ENCODE assay signal across 21 cellular contexts in the genomic region with DNA sequence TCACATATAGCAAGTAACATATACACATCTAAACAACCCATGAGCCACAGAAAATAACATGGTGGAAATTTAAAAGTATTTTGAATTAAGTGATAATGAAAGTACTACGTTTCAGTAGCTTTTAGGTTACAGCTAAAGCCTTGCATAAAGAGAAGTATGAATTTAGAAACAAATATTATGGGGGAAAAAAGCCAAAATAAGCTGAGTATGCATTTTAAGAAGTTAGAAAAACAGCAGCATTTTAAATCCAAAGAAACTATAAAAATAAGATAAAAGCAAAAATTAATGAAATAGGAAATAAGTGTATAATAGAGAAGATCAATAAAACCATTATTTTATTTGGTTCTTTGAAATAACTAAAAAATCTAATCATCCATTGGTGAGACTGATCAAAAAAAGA.
"Had no signal": no experiment of that assay in that cellular context is flagged by ENCODE, and none has a peak within 500 bp of the region (broad histone marks: within the 10 kb centered on the region; RNA-seq: fewer than 3 reads in every experiment).

No MANE protein-coding gene starts in this region.

- ATAC-seq: foreskin keratinocyte, gastroesophageal sphincter, heart left ventricle, left colon, left lobe of liver, lower lobe of right lung, mucosa of descending colon had no signal

- DNase-seq: dermis blood vessel endothelial cell; dorsolateral prefrontal cortex; effector CD4-positive, alpha-beta T cell; effector memory CD4-positive, alpha-beta T cell; foreskin keratinocyte; heart left ventricle; hypothalamus; islet precursor cell; kidney; kidney glomerular epithelial cell; left colon; left ventricle myocardium inferior; lower lobe of right lung; mesenchymal stem cell; mucosa of descending colon; naive B cell had no signal

- H3K79me2 ChIP-seq: hepatocyte had no signal

- H3K36me3 ChIP-seq: esophagus muscularis mucosa, gastroesophageal sphincter, heart left ventricle, left ventricle myocardium inferior, lower lobe of right lung had no signal

- H3K27ac ChIP-seq: coronary artery, dorsolateral prefrontal cortex, esophagus muscularis mucosa, foreskin keratinocyte, gastroesophageal sphincter, heart left ventricle, hepatocyte, left ventricle myocardium inferior, lower lobe of right lung had no signal

- H2AFZ ChIP-seq: hepatocyte had no signal

- H3K4me3 ChIP-seq: coronary artery, dorsolateral prefrontal cortex, esophagus muscularis mucosa, gastroesophageal sphincter, heart left ventricle, hepatocyte, left ventricle myocardium inferior, lower lobe of right lung, mucosa of descending colon had no signal

- H3K4me2 ChIP-seq: hepatocyte had no signal

- H3K27me3 ChIP-seq: heart left ventricle, hepatocyte had no signal

- H3K4me1 ChIP-seq: esophagus muscularis mucosa, foreskin keratinocyte, gastroesophageal sphincter, heart left ventricle, left ventricle myocardium inferior, lower lobe of right lung had no signal
